Comparison of ENCODE assay signal across 1 cellular context in the genomic region with DNA sequence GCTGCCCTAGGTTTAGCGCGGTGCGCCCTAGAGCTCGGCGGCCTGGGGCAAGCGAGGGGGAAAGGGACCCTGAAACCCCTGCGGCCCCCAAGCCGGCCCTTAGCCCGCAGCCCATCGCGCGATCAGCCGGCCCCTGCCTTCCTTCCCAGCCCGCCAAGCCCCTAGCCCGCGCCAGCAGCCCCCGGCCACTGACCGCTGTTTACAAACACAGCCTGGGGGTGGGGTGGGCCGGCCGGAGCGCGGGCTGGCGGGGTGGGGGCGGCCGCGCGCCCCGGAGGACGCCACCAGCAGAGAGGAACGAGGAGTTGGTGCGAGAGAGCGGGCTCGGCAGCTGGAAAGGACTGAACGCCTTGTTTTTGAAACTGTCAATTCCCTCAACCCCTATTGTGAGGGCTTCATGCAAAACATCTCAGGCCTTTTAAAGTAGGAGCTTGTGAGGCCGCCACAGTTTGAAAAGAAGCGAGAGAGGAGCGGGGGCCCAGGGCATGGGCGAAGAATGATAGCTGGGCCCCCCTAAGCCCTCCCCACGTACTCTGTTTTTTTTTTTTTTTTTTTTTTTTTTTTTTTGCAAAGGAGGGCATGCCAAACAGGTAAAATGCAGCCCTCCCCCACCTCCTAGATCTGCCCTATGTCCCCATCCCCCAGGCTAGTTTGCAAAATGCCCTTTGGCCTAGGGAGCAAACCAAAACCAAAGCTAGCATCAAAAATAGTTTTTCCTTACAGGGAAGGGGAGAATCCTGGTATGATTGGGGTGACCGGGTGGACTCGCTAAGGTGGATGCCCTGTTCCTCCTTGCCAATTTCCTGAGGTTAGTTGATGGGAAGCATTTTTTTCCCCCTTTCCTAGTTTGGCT.
TF ChIP-seq lines count a peak whose summit lies in the region.

No MANE protein-coding gene starts in this region.

TF ChIP-seq in HepG2, 621 proteins besides CTCF, POLR2A, EP300 and RAD21 (continued from another document and continues in another):
- TF ChIP-seq, protein P1, sequence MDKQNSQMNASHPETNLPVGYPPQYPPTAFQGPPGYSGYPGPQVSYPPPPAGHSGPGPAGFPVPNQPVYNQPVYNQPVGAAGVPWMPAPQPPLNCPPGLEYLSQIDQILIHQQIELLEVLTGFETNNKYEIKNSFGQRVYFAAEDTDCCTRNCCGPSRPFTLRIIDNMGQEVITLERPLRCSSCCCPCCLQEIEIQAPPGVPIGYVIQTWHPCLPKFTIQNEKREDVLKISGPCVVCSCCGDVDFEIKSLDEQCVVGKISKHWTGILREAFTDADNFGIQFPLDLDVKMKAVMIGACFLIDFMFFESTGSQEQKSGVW (CRISPR knock-in tag; IDR thresholded peaks at IDR 0.05; ENCODE audit: borderline replicate concordance) = no peak
- no peak for TF ChIP-seq HNRNPUL1 (IDR thresholded peaks at IDR 0.05; ENCODE audit: low read depth, low read length)
- TF ChIP-seq GATAD2A (CRISPR knock-in tag; IDR thresholded peaks at IDR 0.05) = no peak
- no peak for TF ChIP-seq ZNF274 (CRISPR knock-in tag; IDR thresholded peaks at IDR 0.05)
- TF ChIP-seq AHDC1 (CRISPR knock-in tag; IDR thresholded peaks at IDR 0.05; ENCODE audit: borderline replicate concordance) = peak; percentile 40; the same call in 1 of the 2 replicates
- TF ChIP-seq KMT2B (CRISPR knock-in tag; IDR thresholded peaks at IDR 0.05) = no peak
- TF ChIP-seq SRSF1 (optimal IDR thresholded peaks at IDR 0.05; ENCODE audit: low read depth, low read length) = no peak
- TF ChIP-seq, protein P2, sequence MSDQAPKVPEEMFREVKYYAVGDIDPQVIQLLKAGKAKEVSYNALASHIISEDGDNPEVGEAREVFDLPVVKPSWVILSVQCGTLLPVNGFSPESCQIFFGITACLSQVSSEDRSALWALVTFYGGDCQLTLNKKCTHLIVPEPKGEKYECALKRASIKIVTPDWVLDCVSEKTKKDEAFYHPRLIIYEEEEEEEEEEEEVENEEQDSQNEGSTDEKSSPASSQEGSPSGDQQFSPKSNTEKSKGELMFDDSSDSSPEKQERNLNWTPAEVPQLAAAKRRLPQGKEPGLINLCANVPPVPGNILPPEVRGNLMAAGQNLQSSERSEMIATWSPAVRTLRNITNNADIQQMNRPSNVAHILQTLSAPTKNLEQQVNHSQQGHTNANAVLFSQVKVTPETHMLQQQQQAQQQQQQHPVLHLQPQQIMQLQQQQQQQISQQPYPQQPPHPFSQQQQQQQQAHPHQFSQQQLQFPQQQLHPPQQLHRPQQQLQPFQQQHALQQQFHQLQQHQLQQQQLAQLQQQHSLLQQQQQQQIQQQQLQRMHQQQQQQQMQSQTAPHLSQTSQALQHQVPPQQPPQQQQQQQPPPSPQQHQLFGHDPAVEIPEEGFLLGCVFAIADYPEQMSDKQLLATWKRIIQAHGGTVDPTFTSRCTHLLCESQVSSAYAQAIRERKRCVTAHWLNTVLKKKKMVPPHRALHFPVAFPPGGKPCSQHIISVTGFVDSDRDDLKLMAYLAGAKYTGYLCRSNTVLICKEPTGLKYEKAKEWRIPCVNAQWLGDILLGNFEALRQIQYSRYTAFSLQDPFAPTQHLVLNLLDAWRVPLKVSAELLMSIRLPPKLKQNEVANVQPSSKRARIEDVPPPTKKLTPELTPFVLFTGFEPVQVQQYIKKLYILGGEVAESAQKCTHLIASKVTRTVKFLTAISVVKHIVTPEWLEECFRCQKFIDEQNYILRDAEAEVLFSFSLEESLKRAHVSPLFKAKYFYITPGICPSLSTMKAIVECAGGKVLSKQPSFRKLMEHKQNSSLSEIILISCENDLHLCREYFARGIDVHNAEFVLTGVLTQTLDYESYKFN (CRISPR knock-in tag; conservative IDR thresholded peaks at IDR 0.05) = peak; percentile 59
- TF ChIP-seq REL (CRISPR knock-in tag; conservative IDR thresholded peaks at IDR 0.05) = no peak
- TF ChIP-seq THAP7 (CRISPR knock-in tag; IDR thresholded peaks at IDR 0.05) = no peak
- no peak for TF ChIP-seq NFAT5 (CRISPR knock-in tag; IDR thresholded peaks at IDR 0.05)
- no peak for TF ChIP-seq STAT5B (CRISPR knock-in tag; IDR thresholded peaks at IDR 0.05)
- no peak for TF ChIP-seq ATM (IDR thresholded peaks at IDR 0.05; ENCODE audit: borderline replicate concordance)
- no peak for TF ChIP-seq ZFP36L1 (CRISPR knock-in tag; IDR thresholded peaks at IDR 0.05)
- no peak for TF ChIP-seq ZNF143 (CRISPR knock-in tag; IDR thresholded peaks at IDR 0.05)
- no peak for TF ChIP-seq ZNF75D (CRISPR knock-in tag; IDR thresholded peaks at IDR 0.05; ENCODE audit: borderline replicate concordance)
- no peak for TF ChIP-seq DZIP1 (CRISPR knock-in tag; IDR thresholded peaks at IDR 0.05)
- TF ChIP-seq, protein P3, sequence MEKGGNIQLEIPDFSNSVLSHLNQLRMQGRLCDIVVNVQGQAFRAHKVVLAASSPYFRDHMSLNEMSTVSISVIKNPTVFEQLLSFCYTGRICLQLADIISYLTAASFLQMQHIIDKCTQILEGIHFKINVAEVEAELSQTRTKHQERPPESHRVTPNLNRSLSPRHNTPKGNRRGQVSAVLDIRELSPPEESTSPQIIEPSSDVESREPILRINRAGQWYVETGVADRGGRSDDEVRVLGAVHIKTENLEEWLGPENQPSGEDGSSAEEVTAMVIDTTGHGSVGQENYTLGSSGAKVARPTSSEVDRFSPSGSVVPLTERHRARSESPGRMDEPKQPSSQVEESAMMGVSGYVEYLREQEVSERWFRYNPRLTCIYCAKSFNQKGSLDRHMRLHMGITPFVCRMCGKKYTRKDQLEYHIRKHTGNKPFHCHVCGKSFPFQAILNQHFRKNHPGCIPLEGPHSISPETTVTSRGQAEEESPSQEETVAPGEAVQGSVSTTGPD (CRISPR knock-in tag; IDR thresholded peaks at IDR 0.05) = no peak
- no peak for TF ChIP-seq REPIN1 (CRISPR knock-in tag; IDR thresholded peaks at IDR 0.05; ENCODE audit: borderline replicate concordance, low read depth)
- TF ChIP-seq ZNF83 (CRISPR knock-in tag; IDR thresholded peaks at IDR 0.05; ENCODE audit: borderline replicate concordance) = no peak
- TF ChIP-seq ZNF616 (CRISPR knock-in tag; IDR thresholded peaks at IDR 0.05; ENCODE audit: low read depth) = no peak
- no peak for TF ChIP-seq ADNP (CRISPR knock-in tag; IDR thresholded peaks at IDR 0.05)
- no peak for TF ChIP-seq DR1 (CRISPR knock-in tag; IDR thresholded peaks at IDR 0.05)
- TF ChIP-seq CC2D1A (CRISPR knock-in tag; IDR thresholded peaks at IDR 0.05) = no peak
- no peak for TF ChIP-seq ZMYM2 (CRISPR knock-in tag; IDR thresholded peaks at IDR 0.05)
- TF ChIP-seq ZNF782 (CRISPR knock-in tag; IDR thresholded peaks at IDR 0.05; ENCODE audit: borderline replicate concordance) = no peak
- TF ChIP-seq CREB1 (IDR thresholded peaks at IDR 0.05) = no peak
- TF ChIP-seq CREB1 (CRISPR knock-in tag; IDR thresholded peaks at IDR 0.05) = no peak
- TF ChIP-seq ATF2 (CRISPR knock-in tag; IDR thresholded peaks at IDR 0.05) = no peak
- TF ChIP-seq ZBTB1 (CRISPR knock-in tag; IDR thresholded peaks at IDR 0.05; ENCODE audit: borderline replicate concordance) = no peak
- TF ChIP-seq SIN3A (IDR thresholded peaks at IDR 0.05; ENCODE audit: borderline replicate concordance, low read depth, low read length) = no peak
- no peak for TF ChIP-seq ZKSCAN5 (CRISPR knock-in tag; IDR thresholded peaks at IDR 0.05)
- no peak for TF ChIP-seq ZNF101 (CRISPR knock-in tag; IDR thresholded peaks at IDR 0.05; ENCODE audit: borderline replicate concordance, low read depth)
- TF ChIP-seq HNF4A (CRISPR knock-in tag; IDR thresholded peaks at IDR 0.05) = peak; percentile 72
